10 cellular contexts compared by ENCODE assay signal in genomic region chr14:57182760-57183503, GRCh38.
DNase-seq lines count a peak whose midpoint lies in the region; ATAC-seq and TF ChIP-seq lines count a peak whose summit lies in the region.
"Had no signal": no experiment of that assay in that cellular context is flagged by ENCODE, and none has a peak within 500 bp of the region (broad histone marks: within the 10 kb centered on the region; RNA-seq: fewer than 3 reads in every experiment).

No MANE protein-coding gene starts in this region.

- H4K20me1 ChIP-seq in HCT116 (ENCODE audit: insufficient read depth) (no peaks in the 10 kb centered on the region), hepatocyte (ENCODE audit: insufficient read depth, poor library complexity, severe bottlenecking) (no peaks in the 10 kb centered on the region)

- no peaks in the 10 kb centered on the region for H3K4me1 ChIP-seq in HCT116 (ENCODE audit: control insufficient read depth in 1 of 2, insufficient read depth in 2 of 2, low read length in 2 of 2)
- H3K4me1 ChIP-seq in hepatocyte (ENCODE audit: insufficient read depth): no peaks in the 10 kb centered on the region

- intact Hi-C loops in HCT116 (cut with micrococcal nuclease): loop anchor here (1.0 to 5.0 kb wide), 4 partner anchors 116 to 692 kb away; no protein-coding TSS in a partner anchor

- TF ChIP-seq POLR2A in HCT116 (IDR thresholded peaks at IDR 0.05; ENCODE audit: borderline replicate concordance, extremely low read depth, insufficient read depth, insufficient read length): no peak

- POLR2A ChIA-PET in HCT116 (lab: Charles Lee): no interaction called here

- H3K9me3 ChIP-seq in HCT116 (ENCODE audit: control insufficient read depth in 1 of 2, insufficient read depth in 1 of 2, low read depth in 1 of 2, low read length in 2 of 2) (no peaks in the 10 kb centered on the region), hepatocyte (ENCODE audit: low read depth) (no peaks in the 10 kb centered on the region)

- H3K27ac ChIP-seq in HCT116 (ENCODE audit: low read depth, low read length) (no peak overlapping the region), hepatocyte (no peak overlapping the region), substantia nigra (ENCODE audit: low read depth, low read length, poor library complexity, severe bottlenecking) (no peak overlapping the region)

- no peak overlapping the region for H3K4me2 ChIP-seq in HCT116 (ENCODE audit: low read length)
- H3K4me2 ChIP-seq in hepatocyte: no peak overlapping the region

- CTCF ChIA-PET in HCT116 (lab: Charles Lee): interaction anchor here (0.9 to 3.2 kb wide), 4 partner anchors 17 to 701 kb away, joined by 3 to 25 read pairs (median 4); partner anchors contain the start of genes AP5M1 and EXOC5

- no TSS peak for BruUV-seq in HCT116 (replicated peaks; lab: Mats Ljungman, UMichigan)

- H3K27me3 ChIP-seq in HCT116 (ENCODE audit: insufficient read depth, low read length) (peaks cover 28% of the 10 kb centered on the region), hepatocyte (no peaks in the 10 kb centered on the region)

- H2AFZ ChIP-seq in HCT116 (ENCODE audit: low read depth, low read length, poor library complexity, severe bottlenecking) (no peak overlapping the region), hepatocyte (no peak overlapping the region)

- 16% methylated on average over 5 of the region's 5 CpGs for WGBS in hepatocyte (ENCODE audit: low lambda C conversion rate, missing lambda C conversion rate)

- no peaks in the 10 kb centered on the region for H3K79me2 ChIP-seq in HCT116 (ENCODE audit: insufficient read depth, low read length)
- no peaks in the 10 kb centered on the region for H3K79me2 ChIP-seq in hepatocyte

- peak; percentile 78 for ATAC-seq in HCT116
- no peak for ATAC-seq in GM21576 (IDR thresholded peaks at IDR 0.05; ENCODE audit: unreplicated experiment)
- no peak for ATAC-seq in GM21619 (IDR thresholded peaks at IDR 0.05; ENCODE audit: unreplicated experiment)
- ATAC-seq in GM18858 (IDR thresholded peaks at IDR 0.05; ENCODE audit: unreplicated experiment): no peak
- ATAC-seq: left cardiac atrium had no signal

- H3K9ac ChIP-seq in HCT116 (ENCODE audit: low read length): no peak overlapping the region

- TF ChIP-seq CTCF in HCT116 (IDR thresholded peaks at IDR 0.05 in 2 of 3, conservative IDR thresholded peaks at IDR 0.05 in 1 of 3; ENCODE audit: borderline replicate concordance in 1 of 3, insufficient read depth in 1 of 3, low read depth in 2 of 3, low read length in 2 of 3) (peak; percentile 63 to 75 (median 64)), hepatocyte (IDR thresholded peaks at IDR 0.05; ENCODE audit: poor library complexity) (peak; percentile 62)

- peak; percentile 86 for TF ChIP-seq RAD21 in HCT116 (IDR thresholded peaks at IDR 0.05; ENCODE audit: low read depth)

- RAD21 ChIA-PET in HCT116 (lab: Charles Lee; ENCODE audit: low non-redundant PET in 1 of 2, low total read pairs in 2 of 2, uncharacterized antibody in 2 of 2, unreplicated experiment in 2 of 2): interaction anchor here in 1 of 2 experiments (0.6 to 0.7 kb wide), 2 partner anchors 115 to 368 kb away, joined by 3 to 4 read pairs; no protein-coding TSS in a partner anchor

- H3K9me2 ChIP-seq in HCT116 (ENCODE audit: insufficient read depth) (no peaks in the 10 kb centered on the region), hepatocyte (replicated peaks; ENCODE audit: insufficient read depth) (no peaks in the 10 kb centered on the region)

- H3K4me3 ChIP-seq in HCT116 (replicated peaks in 1 of 2; ENCODE audit: low read depth in 1 of 2, low read length in 2 of 2) (no peak overlapping the region), hepatocyte (no peak overlapping the region)

- DNase-seq in COLO668 (lab: John Stamatoyannopoulos, UW; ENCODE audit: unreplicated experiment) (peak; percentile 45), HCT116 (ENCODE audit: low read depth, low spot score) (peak; percentile 16), OCI-M1 (lab: John Stamatoyannopoulos, UW) (peak; percentile 28), hepatocyte (ENCODE audit: low spot score) (peak; percentile 18), substantia nigra (lab: John Stamatoyannopoulos, UW) (no peak)
- DNase-seq: activated CD4-positive, alpha-beta T cell treated with anti-CD3 and anti-CD28 coated beads, Interleukin-2, amount 50 U/mL, for 4 hours; left cardiac atrium had no signal

- H3K36me3 ChIP-seq in HCT116 (ENCODE audit: control insufficient read depth in 1 of 2, insufficient read depth in 2 of 2, low read length in 2 of 2) (no peaks in the 10 kb centered on the region), hepatocyte (replicated peaks; ENCODE audit: insufficient read depth, low read depth) (no peaks in the 10 kb centered on the region)

TF ChIP-seq in HCT116, 20 proteins besides CTCF, POLR2A, EP300 and RAD21:
- TF ChIP-seq EZH2 (IDR thresholded peaks at IDR 0.05) (no peak), ZNF274 (IDR thresholded peaks at IDR 0.05; ENCODE audit: low read depth, low read length) (no peak), YY1 (IDR thresholded peaks at IDR 0.05; ENCODE audit: extremely low read depth, insufficient replicate concordance, low read depth, low read length) (no peak), CBX3 (IDR thresholded peaks at IDR 0.05; ENCODE audit: low read depth) (no peak), REST (IDR thresholded peaks at IDR 0.05; ENCODE audit: low read depth) (no peak), POLR2AphosphoS5 (IDR thresholded peaks at IDR 0.05; ENCODE audit: low read depth, low read length) (no peak), JUND (IDR thresholded peaks at IDR 0.05) (no peak), ELF1 (IDR thresholded peaks at IDR 0.05; ENCODE audit: borderline replicate concordance, low read depth) (no peak)

Comparison
In these comparisons a context has a peak if more than half of its experiments do, and no peak if none do; other contexts are left out.
1. DNase-seq: peak in COLO668 (single experiment), HCT116 (single experiment), OCI-M1 (single experiment) and hepatocyte (single experiment); none in substantia nigra (0 of 49).